8 cellular contexts compared by ENCODE assay signal in genomic region chr6:50815436-50816114, GRCh38. TPM values are rescaled to one million over a fixed set of nuclear protein-coding genes. Genes with fewer than 3 reads are reported as not detected.
DNase-seq lines count a peak whose midpoint lies in the region; ATAC-seq, FAIRE-seq and TF ChIP-seq lines count a peak whose summit lies in the region.

No MANE protein-coding gene starts in this region.

- H3K4me3 ChIP-seq in thymus (ENCODE audit: low read length), result peak overlapping the region; percentile 51

- peaks cover 4% of the 10 kb centered on the region for H3K36me3 Mint-ChIP-seq in WTC11

- no peak for DNase-seq in D721Med (ENCODE audit: insufficient read length, low spot score)
- no peak for DNase-seq in WTC11 (ENCODE audit: low spot score)
- peak; percentile 36 for DNase-seq in iris pigment epithelial cell (ENCODE audit: low read depth)
- DNase-seq in NCI-H510A (lab: John Stamatoyannopoulos, UW), result no peak
- no peak for DNase-seq in superior temporal gyrus (ENCODE audit: extremely low spot score)

- peaks cover 10% of the 10 kb centered on the region for H3K9me3 Mint-ChIP-seq in WTC11

- TF ChIP-seq CTCF in D721Med (IDR thresholded peaks at IDR 0.05; ENCODE audit: insufficient read depth, missing control alignments), result peak; percentile 41
- no peak for TF ChIP-seq CTCF in WTC11 (IDR thresholded peaks at IDR 0.05)

- peak overlapping the region; percentile 74 for H3K4me3 Mint-ChIP-seq in WTC11

- FAIRE-seq in D721Med (lab: Jason Lieb, UNC), result no peak

- CTCF ChIA-PET in WTC11 (lab: Charles Lee), result no interaction called here

- no peaks in the 10 kb centered on the region for H3K4me1 ChIP-seq in thymus (ENCODE audit: control insufficient read depth, insufficient read depth, low read length)

- ATAC-seq in GM19324 (IDR thresholded peaks at IDR 0.05; ENCODE audit: low FRiP score, unreplicated experiment) (peak; percentile 36), HG03432 (IDR thresholded peaks at IDR 0.05; ENCODE audit: unreplicated experiment) (peak; percentile 57), WTC11 (no peak)

- no peaks in the 10 kb centered on the region for H3K36me3 ChIP-seq in thymus (ENCODE audit: control insufficient read depth, insufficient read depth)

- no peak overlapping the region for H3K27ac ChIP-seq in thymus (ENCODE audit: low read depth)

- H3K9me3 ChIP-seq in thymus (ENCODE audit: control insufficient read depth), result no peaks in the 10 kb centered on the region

- peaks cover 27% of the 10 kb centered on the region for H3K27me3 ChIP-seq in thymus (ENCODE audit: control insufficient read depth, insufficient read depth)

- peaks cover 76% of the 10 kb centered on the region for H3K27me3 Mint-ChIP-seq in WTC11 (ENCODE audit: low read depth)

- no peak overlapping the region for H3K27ac Mint-ChIP-seq in WTC11

- H3K4me1 Mint-ChIP-seq in WTC11, result peaks cover 32% of the 10 kb centered on the region

- 4% methylated on average over 16 of the region's 16 CpGs for WGBS in thymus

- POLR2A ChIA-PET in WTC11 (lab: Charles Lee), result no interaction called here

TF ChIP-seq in WTC11, 78 proteins besides CTCF, POLR2A, EP300 and RAD21:
- TF ChIP-seq ATF3 (CRISPR knock-in tag; conservative IDR thresholded peaks at IDR 0.05), result no peak
- TF ChIP-seq, protein P1, sequence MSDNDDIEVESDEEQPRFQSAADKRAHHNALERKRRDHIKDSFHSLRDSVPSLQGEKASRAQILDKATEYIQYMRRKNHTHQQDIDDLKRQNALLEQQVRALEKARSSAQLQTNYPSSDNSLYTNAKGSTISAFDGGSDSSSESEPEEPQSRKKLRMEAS (CRISPR knock-in tag; IDR thresholded peaks at IDR 0.05), result no peak

RNA-seq across cellular contexts. Expression of gene TFAP2B, which starts 3.1 kb away (rescaled TPM):
- not detected in 3 replicates for total RNA-seq in WTC11 (2021)
- 0.18 TPM for polyA plus RNA-seq in thymus
